Comparison of ENCODE assay signal across 10 cellular contexts in genomic region chr1:156148236-156148635, GRCh38. TPM values are rescaled to one million over a fixed set of nuclear protein-coding genes. Genes with fewer than 3 reads are reported as not detected.
A peak's percentile ranks its signal among the peaks of the same experiment; 100 is the strongest.
DNase-seq lines count a peak whose midpoint lies in the region; ATAC-seq and TF ChIP-seq lines count a peak whose summit lies in the region.
"Had no signal": no experiment of that assay in that cellular context is flagged by ENCODE, and none has a peak within 500 bp of the region (broad histone marks: within the 10 kb centered on the region; RNA-seq: fewer than 3 reads in every experiment).

No MANE protein-coding gene starts in this region.

- POLR2A ChIA-PET in activated CD8-positive, alpha-beta T cell treated with anti-CD3 and anti-CD28 coated beads for 36 hours (lab: Charles Lee) = interaction anchor here (0.6 to 4.2 kb wide), 10 partner anchors 13 to 82 kb away, joined by 3 to 47 read pairs (median 3); partner anchors contain the start of genes PMF1 and SLC25A44

- intact Hi-C loops in activated CD8-positive, alpha-beta T cell treated with anti-CD3 and anti-CD28 coated beads for 36 hours (cut with micrococcal nuclease) = no loop called here

- DNase-seq in GM06990 (ENCODE audit: extremely low read depth, insufficient read length) (peak; percentile 63), Kasumi-1 (lab: John Stamatoyannopoulos, UW) (peak; percentile 94), mesothelial cell of epicardium (ENCODE audit: low spot score in 2 of 2, unreplicated experiment in 2 of 2) (no peak), COLO668 (lab: John Stamatoyannopoulos, UW; ENCODE audit: unreplicated experiment) (no peak), NCI-H1417 (lab: John Stamatoyannopoulos, UW) (no peak)
- peak; percentile 39 for DNase-seq in activated CD8-positive, alpha-beta T cell treated with anti-CD3 and anti-CD28 coated beads for 36 hours
- no peak for DNase-seq in stimulated activated naive CD4-positive, alpha-beta T cell (lab: John Stamatoyannopoulos, UW)
- DNase-seq: DMS53, ovary had no signal

- TF ChIP-seq CTCF in GM06990 (IDR thresholded peaks at IDR 0.05; ENCODE audit: insufficient read depth, low read length, poor library complexity, severe bottlenecking) (no peak), mesothelial cell of epicardium (IDR thresholded peaks at IDR 0.05; ENCODE audit: unreplicated experiment) (no peak)
- TF ChIP-seq CTCF in activated CD8-positive, alpha-beta T cell treated with anti-CD3 and anti-CD28 coated beads for 36 hours (IDR thresholded peaks at IDR 0.05) = no peak

- H3K36me3 Mint-ChIP-seq in activated CD8-positive, alpha-beta T cell treated with anti-CD3 and anti-CD28 coated beads for 36 hours (ENCODE audit: low read depth) = no peaks in the 10 kb centered on the region
- H3K36me3 Mint-ChIP-seq in mesothelial cell of epicardium = no peaks in the 10 kb centered on the region

- peaks cover 70% of the 10 kb centered on the region for H3K4me1 Mint-ChIP-seq in activated CD8-positive, alpha-beta T cell treated with anti-CD3 and anti-CD28 coated beads for 36 hours (ENCODE audit: low read depth)
- H3K4me1 Mint-ChIP-seq in mesothelial cell of epicardium = peaks cover 54% of the 10 kb centered on the region

- H3K27me3 ChIP-seq in GM06990 (replicated peaks; ENCODE audit: control insufficient read depth, insufficient read depth, low read length) = no peaks in the 10 kb centered on the region
- H3K27me3 ChIP-seq: ovary had no signal

- H3K9me3 Mint-ChIP-seq in activated CD8-positive, alpha-beta T cell treated with anti-CD3 and anti-CD28 coated beads for 36 hours = no peaks in the 10 kb centered on the region
- no peaks in the 10 kb centered on the region for H3K9me3 Mint-ChIP-seq in mesothelial cell of epicardium

- H3K27ac Mint-ChIP-seq in activated CD8-positive, alpha-beta T cell treated with anti-CD3 and anti-CD28 coated beads for 36 hours = peak overlapping the region; percentile 89
- H3K27ac Mint-ChIP-seq in mesothelial cell of epicardium = peak overlapping the region; percentile 34

- peak overlapping the region; percentile 13 for H3K4me3 Mint-ChIP-seq in activated CD8-positive, alpha-beta T cell treated with anti-CD3 and anti-CD28 coated beads for 36 hours
- no peak overlapping the region for H3K4me3 Mint-ChIP-seq in mesothelial cell of epicardium

- no peaks in the 10 kb centered on the region for H3K27me3 Mint-ChIP-seq in activated CD8-positive, alpha-beta T cell treated with anti-CD3 and anti-CD28 coated beads for 36 hours
- peaks cover 19% of the 10 kb centered on the region for H3K27me3 Mint-ChIP-seq in mesothelial cell of epicardium (ENCODE audit: low read depth)

- H3K36me3 ChIP-seq in GM06990 (ENCODE audit: control insufficient read depth, insufficient read depth, low read length) = no peaks in the 10 kb centered on the region
- H3K36me3 ChIP-seq: ovary had no signal

- CTCF ChIA-PET in activated CD8-positive, alpha-beta T cell treated with anti-CD3 and anti-CD28 coated beads for 36 hours (lab: Charles Lee) = interaction anchor here (0.8 to 13.2 kb wide), 6 partner anchors 14 to 76 kb away, joined by 3 to 269 read pairs (median 7); partner anchors contain the start of gene PMF1

- no peak for ATAC-seq in activated CD8-positive, alpha-beta T cell treated with anti-CD3 and anti-CD28 coated beads for 36 hours
- ATAC-seq in GM18867 (IDR thresholded peaks at IDR 0.05; ENCODE audit: unreplicated experiment) = no peak

- H3K4me3 ChIP-seq in GM06990 (replicated peaks; ENCODE audit: low read depth, low read length) = no peak overlapping the region
- H3K4me3 ChIP-seq: ovary had no signal

RNA-seq across cellular contexts. Expression of gene SEMA4A, which starts 5.1 kb away (rescaled TPM):
- 10 to 100 TPM; 23.8 to 24.7 TPM for total RNA-seq in activated CD8-positive, alpha-beta T cell treated with anti-CD3 and anti-CD28 coated beads for 36 hours
- 18.7 to 21.0 TPM (median 19.8 TPM) in 3 replicates for total RNA-seq in mesothelial cell of epicardium

RNA-seq across cellular contexts. Expression of gene LMNA, which starts 33.7 kb away (rescaled TPM):
- 10 to 100 TPM; 51.8 to 56.6 TPM for total RNA-seq in activated CD8-positive, alpha-beta T cell treated with anti-CD3 and anti-CD28 coated beads for 36 hours
- total RNA-seq in mesothelial cell of epicardium = 91.7 to 96.9 TPM (median 92.4 TPM) in 3 replicates

RNA-seq across cellular contexts. Expression of gene SLC25A44, which starts 45.7 kb away (rescaled TPM):
- total RNA-seq in activated CD8-positive, alpha-beta T cell treated with anti-CD3 and anti-CD28 coated beads for 36 hours = 10 to 100 TPM; 41.9 to 43.0 TPM
- 15.4 to 18.7 TPM (median 18.4 TPM) in 3 replicates for total RNA-seq in mesothelial cell of epicardium

Comparison
In these comparisons a context has a peak if more than half of its experiments do, and no peak if none do; other contexts are left out.
1. DNase-seq: peak in GM06990 (single experiment), Kasumi-1 (2 of 2) and activated CD8-positive, alpha-beta T cell treated with anti-CD3 and anti-CD28 coated beads for 36 hours (single experiment); none in mesothelial cell of epicardium (0 of 2), COLO668 (single experiment), NCI-H1417 (0 of 3) and stimulated activated naive CD4-positive, alpha-beta T cell (0 of 6).